In genomic region chr1:244843148-244843978, GRCh38 we compare ENCODE assay signal across 20 cellular contexts. TPM values are rescaled to one million over a fixed set of nuclear protein-coding genes. Genes with fewer than 3 reads are reported as not detected.
DNase-seq lines count a peak whose midpoint lies in the region; ATAC-seq, FAIRE-seq and TF ChIP-seq lines count a peak whose summit lies in the region.
"Had no signal": no experiment of that assay in that cellular context is flagged by ENCODE, and none has a peak within 500 bp of the region (broad histone marks: within the 10 kb centered on the region; RNA-seq: fewer than 3 reads in every experiment).

No MANE protein-coding gene starts in this region.

- peak overlapping the region; percentile 64 for H3K27ac Mint-ChIP-seq in activated naive CD8-positive, alpha-beta T cell treated with anti-CD3 and anti-CD28 coated beads for 36 hours
- H3K27ac Mint-ChIP-seq in activated naive CD8-positive, alpha-beta T cell treated with anti-CD3 and anti-CD28 coated beads, Interleukin-2, amount 50 U/mL, for 24 hours = no peak overlapping the region
- H3K27ac Mint-ChIP-seq in nephron = peak overlapping the region in 2 of 3 experiments; percentile 24 to 50
- H3K27ac Mint-ChIP-seq: activated naive CD8-positive, alpha-beta T cell treated with anti-CD3 and anti-CD28 coated beads, Interleukin-2, amount 10 ng/mL, durations not matched to agents 7 days and 5 days had no signal

- no peak overlapping the region for H3K4me3 Mint-ChIP-seq in activated naive CD8-positive, alpha-beta T cell treated with anti-CD3 and anti-CD28 coated beads for 36 hours
- no peak overlapping the region for H3K4me3 Mint-ChIP-seq in activated naive CD8-positive, alpha-beta T cell treated with anti-CD3 and anti-CD28 coated beads, Interleukin-2, amount 50 U/mL, for 24 hours
- H3K4me3 Mint-ChIP-seq in nephron = no peak overlapping the region

- TF ChIP-seq POLR2A in H54 (IDR thresholded peaks at IDR 0.05; ENCODE audit: low read depth, low read length) = no peak

- no peak for ATAC-seq in activated naive CD8-positive, alpha-beta T cell treated with anti-CD3 and anti-CD28 coated beads, Interleukin-2, amount 50 U/mL, for 24 hours
- ATAC-seq in HG02588 (IDR thresholded peaks at IDR 0.05; ENCODE audit: unreplicated experiment) = no peak
- ATAC-seq: GM12878, left ventricle myocardium superior, right cardiac atrium had no signal

- no peaks in the 10 kb centered on the region for H3K9me3 Mint-ChIP-seq in activated naive CD8-positive, alpha-beta T cell treated with anti-CD3 and anti-CD28 coated beads for 36 hours
- H3K9me3 Mint-ChIP-seq in activated naive CD8-positive, alpha-beta T cell treated with anti-CD3 and anti-CD28 coated beads, Interleukin-2, amount 50 U/mL, for 24 hours = no peaks in the 10 kb centered on the region
- H3K9me3 Mint-ChIP-seq in nephron = no peaks in the 10 kb centered on the region
- H3K9me3 Mint-ChIP-seq: activated naive CD8-positive, alpha-beta T cell treated with anti-CD3 and anti-CD28 coated beads, Interleukin-2, amount 10 ng/mL, durations not matched to agents 7 days and 5 days had no signal

- DNase-seq in activated naive CD8-positive, alpha-beta T cell treated with anti-CD3 and anti-CD28 coated beads for 36 hours = no peak
- no peak for DNase-seq in activated naive CD8-positive, alpha-beta T cell treated with anti-CD3 and anti-CD28 coated beads, Interleukin-2, amount 50 U/mL, for 24 hours
- DNase-seq in H54 (ENCODE audit: insufficient read length, low spot score) (no peak), MV-4-11 (lab: John Stamatoyannopoulos, UW) (no peak), DMS79 treated with DMSO at 0.1 percent for 48 hours (lab: John Stamatoyannopoulos, UW) (no peak)
- DNase-seq: activated CD4-positive, alpha-beta T cell treated with anti-CD3 and anti-CD28 coated beads, Interleukin-2, amount 50 U/mL, for 1 hour; activated naive CD8-positive, alpha-beta T cell treated with anti-CD3 and anti-CD28 coated beads, Interleukin-2, amount 10 ng/mL, durations not matched to agents 7 days and 5 days; activated T-cell treated with anti-CD3 and anti-CD28 coated beads, Interleukin-2, amount 50 U/mL, for 48 hours; left ventricle myocardium superior; NCI-H1436; NCI-H774; right cardiac atrium; stimulated activated naive CD4-positive, alpha-beta T cell treated with Interleukin-2 at 50 U/mL for 16 hours; upper lobe of left lung had no signal

- peaks cover 51% of the 10 kb centered on the region for H3K36me3 Mint-ChIP-seq in activated naive CD8-positive, alpha-beta T cell treated with anti-CD3 and anti-CD28 coated beads for 36 hours
- peaks cover 86% of the 10 kb centered on the region for H3K36me3 Mint-ChIP-seq in activated naive CD8-positive, alpha-beta T cell treated with anti-CD3 and anti-CD28 coated beads, Interleukin-2, amount 50 U/mL, for 24 hours (ENCODE audit: low read depth)
- peaks cover 85% of the 10 kb centered on the region for H3K36me3 Mint-ChIP-seq in nephron (ENCODE audit: low read depth)

- no peak for TF ChIP-seq CTCF in VCaP (conservative IDR thresholded peaks at IDR 0.05)
- TF ChIP-seq CTCF in nephron (IDR thresholded peaks at IDR 0.05; ENCODE audit: unreplicated experiment in 3 of 3) = no peak

- H3K27ac ChIP-seq in VCaP = peak overlapping the region; percentile 100
- H3K27ac ChIP-seq: upper lobe of left lung had no signal

- peaks cover 71% of the 10 kb centered on the region for H3K4me1 Mint-ChIP-seq in activated naive CD8-positive, alpha-beta T cell treated with anti-CD3 and anti-CD28 coated beads for 36 hours
- peaks cover 78% of the 10 kb centered on the region for H3K4me1 Mint-ChIP-seq in activated naive CD8-positive, alpha-beta T cell treated with anti-CD3 and anti-CD28 coated beads, Interleukin-2, amount 50 U/mL, for 24 hours
- peaks cover 33% of the 10 kb centered on the region for H3K4me1 Mint-ChIP-seq in nephron

- no peaks in the 10 kb centered on the region for H3K27me3 Mint-ChIP-seq in activated naive CD8-positive, alpha-beta T cell treated with anti-CD3 and anti-CD28 coated beads for 36 hours
- H3K27me3 Mint-ChIP-seq in activated naive CD8-positive, alpha-beta T cell treated with anti-CD3 and anti-CD28 coated beads, Interleukin-2, amount 50 U/mL, for 24 hours = no peaks in the 10 kb centered on the region
- no peaks in the 10 kb centered on the region for H3K27me3 Mint-ChIP-seq in nephron (ENCODE audit: low read depth)
- H3K27me3 Mint-ChIP-seq: activated naive CD8-positive, alpha-beta T cell treated with anti-CD3 and anti-CD28 coated beads, Interleukin-2, amount 10 ng/mL, durations not matched to agents 7 days and 5 days had no signal

- FAIRE-seq in H54 (lab: Jason Lieb, UNC) = peak; percentile 11
- FAIRE-seq: bronchial epithelial cell, GM12878, HTR-8/SVneo had no signal

RNA-seq across cellular contexts. Expression of gene COX20, which starts 7.9 kb away (rescaled TPM):
- total RNA-seq in activated naive CD8-positive, alpha-beta T cell treated with anti-CD3 and anti-CD28 coated beads for 36 hours = 10 to 100 TPM; 41.2 to 50.7 TPM

RNA-seq across cellular contexts. Expression of gene HNRNPU, which starts 21.0 kb away (rescaled TPM):
- total RNA-seq in activated naive CD8-positive, alpha-beta T cell treated with anti-CD3 and anti-CD28 coated beads for 36 hours = 100 to 1,000 TPM; 639 to 651 TPM
